In the genomic region with DNA sequence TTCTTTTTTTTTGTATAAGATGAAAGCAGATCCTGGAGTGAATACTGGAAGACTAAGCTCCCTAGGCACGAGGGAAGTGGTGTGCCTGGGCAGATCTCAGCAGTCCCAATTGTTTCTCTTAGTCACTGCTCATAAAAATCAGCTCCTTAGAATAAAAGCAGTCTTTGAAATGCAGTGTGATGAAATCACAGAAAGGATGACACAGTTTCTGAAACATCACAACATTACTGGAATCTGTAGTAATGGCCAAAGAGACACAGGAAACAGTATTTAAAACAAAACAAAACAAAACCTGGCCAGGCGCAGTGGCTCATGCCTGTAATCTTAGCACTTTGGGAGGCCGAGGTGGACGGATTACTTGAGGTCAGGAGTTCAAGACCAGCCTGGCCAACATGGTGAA, we compare ENCODE assay signal across 12 cellular contexts. TPM values are rescaled to one million over a fixed set of nuclear protein-coding genes. Genes with fewer than 3 reads are reported as not detected.
DNase-seq lines count a peak whose midpoint lies in the region; ATAC-seq and TF ChIP-seq lines count a peak whose summit lies in the region.
"Had no signal": no experiment of that assay in that cellular context is flagged by ENCODE, and none has a peak within 500 bp of the region (broad histone marks: within the 10 kb centered on the region; RNA-seq: fewer than 3 reads in every experiment).

No MANE protein-coding gene starts in this region.

- no peaks in the 10 kb centered on the region for H3F3A ChIP-seq in PC-3 (ENCODE audit: low read length, unreplicated experiment)

- H3K36me3 ChIP-seq in PC-3 (ENCODE audit: low read depth, low read length): no peaks in the 10 kb centered on the region
- H3K36me3 ChIP-seq in prostate gland: no peaks in the 10 kb centered on the region
- H3K36me3 ChIP-seq: transverse colon had no signal

- H3K27ac ChIP-seq in PC-3 (ENCODE audit: low read length): peak overlapping the region; percentile 44
- no peak overlapping the region for H3K27ac ChIP-seq in prostate gland

- no peak overlapping the region for H3K4me3 ChIP-seq in PC-3 (ENCODE audit: low read length)
- no peak overlapping the region for H3K4me3 ChIP-seq in prostate gland
- H3K4me3 ChIP-seq: transverse colon had no signal

- POLR2A ChIA-PET in PC-3 (lab: Charles Lee; ENCODE audit: unreplicated experiment): interaction anchor here (0.7 kb wide), 1 partner anchor 1569 kb away, joined by 5 read pairs; no protein-coding TSS in a partner anchor

- in situ Hi-C loops in Caki2 (cut with HindIII; ENCODE audit: low pct_unique_long_range_greater_than_20kb, low sequenced_read_pairs) (no loop called here), GM13976 (cut with MboI; ENCODE audit: low sequenced_read_pairs, unreplicated experiment) (no loop called here)

- no peak overlapping the region for H2AFZ ChIP-seq in PC-3 (ENCODE audit: low read length)

- H3K9me3 ChIP-seq in PC-3 (ENCODE audit: low read length) (no peaks in the 10 kb centered on the region), prostate gland (no peaks in the 10 kb centered on the region)
- H3K9me3 ChIP-seq: transverse colon had no signal

- no peaks in the 10 kb centered on the region for H3K9me2 ChIP-seq in PC-3 (replicated peaks; ENCODE audit: low read length)

- no peak for TF ChIP-seq POLR2A in prostate gland (IDR thresholded peaks at IDR 0.05)

- ATAC-seq in PC-3 (peak; percentile 76), esophagus mucosa (peak; percentile 93), HG03469 (IDR thresholded peaks at IDR 0.05; ENCODE audit: unreplicated experiment) (no peak), HG03045 (IDR thresholded peaks at IDR 0.05; ENCODE audit: unreplicated experiment) (no peak)

- TF ChIP-seq CTCF in PC-3 (conservative IDR thresholded peaks at IDR 0.05; ENCODE audit: low read depth, low read length) (no peak), prostate gland (IDR thresholded peaks at IDR 0.05) (no peak), GM13976 (IDR thresholded peaks at IDR 0.05; ENCODE audit: borderline replicate concordance, control extremely low read depth, extremely low read depth, insufficient read depth, missing control alignments) (no peak)

- H3K4me1 ChIP-seq in PC-3 (ENCODE audit: insufficient read depth, low read length): no peaks in the 10 kb centered on the region
- no peaks in the 10 kb centered on the region for H3K4me1 ChIP-seq in prostate gland (replicated peaks)
- H3K4me1 ChIP-seq: transverse colon had no signal

- no peaks in the 10 kb centered on the region for H3K27me3 ChIP-seq in PC-3 (ENCODE audit: low read length)
- no peaks in the 10 kb centered on the region for H3K27me3 ChIP-seq in prostate gland (replicated peaks; ENCODE audit: insufficient read depth)
- H3K27me3 ChIP-seq: transverse colon had no signal

- H3K9ac ChIP-seq in PC-3 (ENCODE audit: low read length): no peak overlapping the region

- H4K20me1 ChIP-seq in PC-3 (ENCODE audit: low read length): no peaks in the 10 kb centered on the region

- CTCF ChIA-PET in PC-3 (lab: Charles Lee): no interaction called here

- intact Hi-C loops in PC-3 (cut with micrococcal nuclease): loop anchor here (2.0 kb wide), 1 partner anchor 26 kb away; no protein-coding TSS in a partner anchor
- intact Hi-C loops in prostate gland (cut with DNase I): no loop called here

- H3K4me2 ChIP-seq in PC-3 (ENCODE audit: low read length): no peak overlapping the region

- no peaks in the 10 kb centered on the region for H3K79me2 ChIP-seq in PC-3 (ENCODE audit: low read length)

- WGBS in prostate gland: 23% methylated on average over 4 of the region's 4 CpGs

- no TSS peak for BruUV-seq in PC-3 (replicated peaks; lab: Mats Ljungman, UMichigan)

- DNase-seq in Caki2 (ENCODE audit: low read depth): peak; percentile 85
- peak; percentile 82 for DNase-seq in PC-3
- DNase-seq in prostate gland (ENCODE audit: low spot score): peak; percentile 32
- no peak for DNase-seq in COLO668 (lab: John Stamatoyannopoulos, UW; ENCODE audit: unreplicated experiment)
- DNase-seq in GM13976 (ENCODE audit: low spot score): no peak
- DNase-seq: activated B cell treated with CpG ODN at 0.5 μM for 24 hours, DMS79 treated with DMSO at 0.1 percent for 48 hours, Karpas-422, transverse colon had no signal

RNA-seq across cellular contexts. Expression of gene ZFHX3, which starts 34.7 kb away (rescaled TPM):
- 1.3 and 1.6 TPM in 2 replicates for total RNA-seq in Caki2 (2014; rRNA removed; shearing (Covaris generic); ENCODE audit: low replicate concordance)
- total RNA-seq in PC-3 (2014; rRNA removed) (3.5 and 4.5 TPM in 2 replicates), esophagus mucosa (3.9 TPM), prostate gland (10 to 100 TPM; 51.1 to 53.9 TPM)

Comparison
In these comparisons a context has a peak if more than half of its experiments do, and no peak if none do; other contexts are left out.
1. DNase-seq: peak in Caki2 (single experiment), PC-3 (single experiment) and prostate gland (single experiment); none in COLO668 (single experiment) and GM13976 (single experiment).
2. ATAC-seq: peak in PC-3 (single experiment) and esophagus mucosa (single experiment); none in HG03469 (single experiment) and HG03045 (single experiment).